15 cellular contexts compared by ENCODE assay signal in genomic region chr12:122977153-122977552, GRCh38. TPM values are rescaled to one million over a fixed set of nuclear protein-coding genes. Genes with fewer than 3 reads are reported as not detected.
DNase-seq lines count a peak whose midpoint lies in the region; ATAC-seq and TF ChIP-seq lines count a peak whose summit lies in the region.
"Had no signal": no experiment of that assay in that cellular context is flagged by ENCODE, and none has a peak within 500 bp of the region (broad histone marks: within the 10 kb centered on the region; RNA-seq: fewer than 3 reads in every experiment).

No MANE protein-coding gene starts in this region.

- intact Hi-C loops in Panc1 (cut with micrococcal nuclease; ENCODE audit: unreplicated experiment), result no loop called here

- H3K27ac ChIP-seq in 22Rv1 (peak overlapping the region; percentile 97), Panc1 (ENCODE audit: low read length) (0 out of 2 replicates have a peak overlapping the region, but pooled peaks have one; percentile 3)
- H3K27ac ChIP-seq in BLaER1 treated with 17β-estradiol and CSF1 and Interleukin-3, amounts not matched to agents 10 nM and 100 nM, result peak overlapping the region in 3 of 11 experiments; percentile 94 to 100 (median 100); a peak in 3 of 22 replicates
- H3K27ac ChIP-seq: thoracic aorta had no signal

- POLR2A ChIA-PET in Panc1 (lab: Charles Lee), result no interaction called here

- 0 out of 20 replicates have a peak overlapping the region, but pooled peaks of 1 of the 10 experiments have one; percentile 90 for H3K4me3 ChIP-seq in BLaER1 treated with 17β-estradiol and CSF1 and Interleukin-3, amounts not matched to agents 10 nM and 100 nM
- H3K4me3 ChIP-seq in Panc1 (ENCODE audit: low read depth in 2 of 2, low read length in 2 of 2), result no peak overlapping the region
- H3K4me3 ChIP-seq: thoracic aorta had no signal

- no peak overlapping the region for H3K27ac Mint-ChIP-seq in mesothelial cell of epicardium

- in situ Hi-C loops in Panc1 (cut with HindIII; ENCODE audit: low pct_unique_long_range_greater_than_20kb, low sequenced_read_pairs), result no loop called here

- no TSS peak for BruUV-seq in Panc1 (replicated peaks; lab: Mats Ljungman, UMichigan)

- H3K27me3 ChIP-seq in BLaER1 treated with 17β-estradiol and CSF1 and Interleukin-3, amounts not matched to agents 10 nM and 100 nM, result no peaks in the 10 kb centered on the region
- no peaks in the 10 kb centered on the region for H3K27me3 ChIP-seq in Panc1 (ENCODE audit: control insufficient read depth, insufficient read depth, low read length)

- peaks cover 47 to 63% (median 59%) of the 10 kb centered on the region in 10 experiments for H3K4me1 ChIP-seq in BLaER1 treated with 17β-estradiol and CSF1 and Interleukin-3, amounts not matched to agents 10 nM and 100 nM
- peaks cover 26% of the 10 kb centered on the region for H3K4me1 ChIP-seq in Panc1 (ENCODE audit: control insufficient read depth, insufficient read depth, low read length)

- no peaks in the 10 kb centered on the region for H3K36me3 Mint-ChIP-seq in mesothelial cell of epicardium

- peak overlapping the region in 10 of 11 experiments; percentile 93 to 100 (median 97); a peak in 13 of 22 replicates for H3K4me2 ChIP-seq in BLaER1 treated with 17β-estradiol and CSF1 and Interleukin-3, amounts not matched to agents 10 nM and 100 nM

- CTCF ChIA-PET in Panc1 (lab: Charles Lee), result no interaction called here

- H3K9ac ChIP-seq in BLaER1 treated with 17β-estradiol and CSF1 and Interleukin-3, amounts not matched to agents 10 nM and 100 nM, result peak overlapping the region; percentile 5 to 100 (median 97); a peak in 17 of 22 replicates

- peak overlapping the region; percentile 37 for H3K4me3 Mint-ChIP-seq in mesothelial cell of epicardium

- H3K9me3 ChIP-seq in BLaER1 treated with 17β-estradiol and CSF1 and Interleukin-3, amounts not matched to agents 10 nM and 100 nM (replicated peaks in 1 of 11), result no peaks in the 10 kb centered on the region
- H3K9me3 ChIP-seq in Panc1 (ENCODE audit: control insufficient read depth, insufficient read depth, low read depth, low read length), result no peaks in the 10 kb centered on the region
- H3K9me3 ChIP-seq: thoracic aorta had no signal

- DNase-seq in Panc1 (ENCODE audit: low read depth, low spot score), result no peak
- no peak for DNase-seq in mesothelial cell of epicardium (ENCODE audit: low spot score in 2 of 2, unreplicated experiment in 2 of 2)
- no peak for DNase-seq in amygdala (lab: John Stamatoyannopoulos, UW)
- DNase-seq in NCI-H2081 treated with DMSO at 0.1 percent for 48 hours (lab: John Stamatoyannopoulos, UW), result no peak
- DNase-seq: dermis blood vessel endothelial cell, erythroblast, GOT3, NCI-H748 treated with DMSO at 0.1 percent for 48 hours, RPMI8226 had no signal

- ATAC-seq in Panc1 (no peak), HG02870 (IDR thresholded peaks at IDR 0.05; ENCODE audit: unreplicated experiment) (no peak), HG03521 (IDR thresholded peaks at IDR 0.05; ENCODE audit: unreplicated experiment) (no peak)
- ATAC-seq: sciatic nerve had no signal

- peaks cover 3 to 37% (median 32%) of the 10 kb centered on the region in 11 experiments; a peak in 19 of 22 replicates for H3K36me3 ChIP-seq in BLaER1 treated with 17β-estradiol and CSF1 and Interleukin-3, amounts not matched to agents 10 nM and 100 nM
- peaks cover 7% of the 10 kb centered on the region; the same call in 1 of the 2 replicates for H3K36me3 ChIP-seq in Panc1 (ENCODE audit: control insufficient read depth, insufficient read depth, low read length)
- H3K36me3 ChIP-seq: thoracic aorta had no signal

- TF ChIP-seq CTCF in 22Rv1 (IDR thresholded peaks at IDR 0.05), result no peak
- TF ChIP-seq CTCF in Panc1 (IDR thresholded peaks at IDR 0.05), result no peak
- TF ChIP-seq CTCF in mesothelial cell of epicardium (IDR thresholded peaks at IDR 0.05; ENCODE audit: unreplicated experiment), result no peak

- peaks cover 33% of the 10 kb centered on the region for H3K4me1 Mint-ChIP-seq in mesothelial cell of epicardium

- H3K27me3 Mint-ChIP-seq in mesothelial cell of epicardium (ENCODE audit: low read depth), result no peaks in the 10 kb centered on the region

- H3K9me3 Mint-ChIP-seq in mesothelial cell of epicardium, result no peaks in the 10 kb centered on the region

- H4K20me1 ChIP-seq in BLaER1 treated with 17β-estradiol and CSF1 and Interleukin-3, amounts not matched to agents 10 nM and 100 nM, result peaks cover 7 to 26% (median 12%) of the 10 kb centered on the region in 11 experiments; a peak in 20 of 22 replicates

RNA-seq across cellular contexts. Expression of gene OGFOD2, which starts 2.1 kb away (rescaled TPM):
- total RNA-seq in Panc1 (2021; ENCODE audit: unreplicated experiment), result 32.0 TPM
- 37.7 TPM for polyA plus RNA-seq in Panc1 (2012; ENCODE audit: insufficient read length)
- total RNA-seq in mesothelial cell of epicardium, result 13.8 to 15.0 TPM (median 14.9 TPM) in 3 replicates

RNA-seq across cellular contexts. Expression of gene ARL6IP4, which starts 3.3 kb away (rescaled TPM):
- total RNA-seq in Panc1 (2021; ENCODE audit: unreplicated experiment) (184 TPM), mesothelial cell of epicardium (120 to 133 TPM (median 122 TPM) in 3 replicates)
- 324 TPM for polyA plus RNA-seq in Panc1 (2012; ENCODE audit: insufficient read length)

RNA-seq across cellular contexts. Expression of gene ABCB9, which starts 10.9 kb away (rescaled TPM):
- total RNA-seq in Panc1 (2021; ENCODE audit: unreplicated experiment) (32.7 TPM), mesothelial cell of epicardium (14.9 to 16.7 TPM (median 16.1 TPM) in 3 replicates)
- polyA plus RNA-seq in Panc1 (2012; ENCODE audit: insufficient read length), result 31.5 TPM
